Comparison of ENCODE assay signal across 1 cellular context in the genomic region with DNA sequence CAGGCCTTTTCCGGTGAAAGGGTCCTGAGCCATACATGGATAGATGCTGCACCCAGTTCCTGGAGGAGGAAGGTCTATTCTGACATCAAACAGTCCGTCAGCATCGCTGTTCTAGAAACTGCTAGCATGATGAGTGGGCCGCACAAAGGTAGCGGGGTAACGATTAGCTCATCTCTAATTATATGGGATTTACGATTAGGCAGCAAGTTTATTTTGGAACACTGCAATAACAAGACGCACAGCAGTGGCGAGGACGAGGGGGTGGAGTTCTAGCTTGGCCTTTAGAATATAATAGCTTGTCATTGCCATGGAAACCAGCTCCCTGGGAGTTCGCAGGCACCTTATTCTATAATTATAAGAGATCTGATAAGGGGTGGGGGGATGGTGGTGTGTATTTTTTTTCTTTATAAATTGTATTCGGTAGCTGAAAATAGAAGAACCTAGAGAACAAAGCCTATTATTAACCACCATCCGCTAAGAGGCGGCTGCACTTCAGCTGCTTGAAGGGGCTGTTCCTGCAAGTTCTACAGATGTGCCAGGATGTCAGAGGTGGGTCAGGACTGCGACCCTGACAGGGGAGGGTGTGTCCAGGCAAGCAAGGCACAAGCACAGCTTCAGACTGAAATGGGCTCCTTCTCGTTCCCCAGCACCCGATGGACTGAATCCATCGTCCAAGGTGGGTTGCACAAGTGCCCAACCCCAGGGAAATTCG.
TF ChIP-seq lines count a peak whose summit lies in the region.

No MANE protein-coding gene starts in this region.

TF ChIP-seq in HEK293, 187 proteins besides CTCF, POLR2A, EP300 and RAD21 (continued from another document):
- TF ChIP-seq KLF1 (tag by site-specific recombination; IDR thresholded peaks at IDR 0.05) = no peak
- 0 out of 2 replicates have a peak, but pooled peaks have one; percentile 42 for TF ChIP-seq ZBTB17 (tag by site-specific recombination; IDR thresholded peaks at IDR 0.05)
- TF ChIP-seq EGR2 (tag by site-specific recombination; IDR thresholded peaks at IDR 0.05; ENCODE audit: low read depth) = 0 out of 2 replicates have a peak, but pooled peaks have one; percentile 21
- TF ChIP-seq, protein P1, sequence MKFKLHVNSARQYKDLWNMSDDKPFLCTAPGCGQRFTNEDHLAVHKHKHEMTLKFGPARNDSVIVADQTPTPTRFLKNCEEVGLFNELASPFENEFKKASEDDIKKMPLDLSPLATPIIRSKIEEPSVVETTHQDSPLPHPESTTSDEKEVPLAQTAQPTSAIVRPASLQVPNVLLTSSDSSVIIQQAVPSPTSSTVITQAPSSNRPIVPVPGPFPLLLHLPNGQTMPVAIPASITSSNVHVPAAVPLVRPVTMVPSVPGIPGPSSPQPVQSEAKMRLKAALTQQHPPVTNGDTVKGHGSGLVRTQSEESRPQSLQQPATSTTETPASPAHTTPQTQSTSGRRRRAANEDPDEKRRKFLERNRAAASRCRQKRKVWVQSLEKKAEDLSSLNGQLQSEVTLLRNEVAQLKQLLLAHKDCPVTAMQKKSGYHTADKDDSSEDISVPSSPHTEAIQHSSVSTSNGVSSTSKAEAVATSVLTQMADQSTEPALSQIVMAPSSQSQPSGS (tag by site-specific recombination; IDR thresholded peaks at IDR 0.05; ENCODE audit: low read depth) = peak; percentile 51
- TF ChIP-seq ZNF837 (tag by site-specific recombination; IDR thresholded peaks at IDR 0.05) = no peak
- TF ChIP-seq ZNF596 (tag by site-specific recombination; IDR thresholded peaks at IDR 0.05) = no peak
- peak; percentile 98 for TF ChIP-seq OSR2 (tag by site-specific recombination; IDR thresholded peaks at IDR 0.05)
- no peak for TF ChIP-seq ZNF146 (tag by site-specific recombination; IDR thresholded peaks at IDR 0.05)
- TF ChIP-seq ZFP41 (tag by site-specific recombination; IDR thresholded peaks at IDR 0.05; ENCODE audit: borderline replicate concordance) = no peak
- TF ChIP-seq, protein P2, sequence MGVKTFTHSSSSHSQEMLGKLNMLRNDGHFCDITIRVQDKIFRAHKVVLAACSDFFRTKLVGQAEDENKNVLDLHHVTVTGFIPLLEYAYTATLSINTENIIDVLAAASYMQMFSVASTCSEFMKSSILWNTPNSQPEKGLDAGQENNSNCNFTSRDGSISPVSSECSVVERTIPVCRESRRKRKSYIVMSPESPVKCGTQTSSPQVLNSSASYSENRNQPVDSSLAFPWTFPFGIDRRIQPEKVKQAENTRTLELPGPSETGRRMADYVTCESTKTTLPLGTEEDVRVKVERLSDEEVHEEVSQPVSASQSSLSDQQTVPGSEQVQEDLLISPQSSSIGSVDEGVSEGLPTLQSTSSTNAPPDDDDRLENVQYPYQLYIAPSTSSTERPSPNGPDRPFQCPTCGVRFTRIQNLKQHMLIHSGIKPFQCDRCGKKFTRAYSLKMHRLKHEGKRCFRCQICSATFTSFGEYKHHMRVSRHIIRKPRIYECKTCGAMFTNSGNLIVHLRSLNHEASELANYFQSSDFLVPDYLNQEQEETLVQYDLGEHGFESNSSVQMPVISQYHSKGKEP (tag by site-specific recombination; IDR thresholded peaks at IDR 0.05) = peak; percentile 37; the same call in 1 of the 2 replicates
- TF ChIP-seq, protein P3, sequence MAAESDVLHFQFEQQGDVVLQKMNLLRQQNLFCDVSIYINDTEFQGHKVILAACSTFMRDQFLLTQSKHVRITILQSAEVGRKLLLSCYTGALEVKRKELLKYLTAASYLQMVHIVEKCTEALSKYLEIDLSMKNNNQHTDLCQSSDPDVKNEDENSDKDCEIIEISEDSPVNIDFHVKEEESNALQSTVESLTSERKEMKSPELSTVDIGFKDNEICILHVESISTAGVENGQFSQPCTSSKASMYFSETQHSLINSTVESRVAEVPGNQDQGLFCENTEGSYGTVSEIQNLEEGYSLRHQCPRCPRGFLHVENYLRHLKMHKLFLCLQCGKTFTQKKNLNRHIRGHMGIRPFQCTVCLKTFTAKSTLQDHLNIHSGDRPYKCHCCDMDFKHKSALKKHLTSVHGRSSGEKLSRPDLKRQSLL (tag by site-specific recombination; IDR thresholded peaks at IDR 0.05) = no peak
- TF ChIP-seq, protein P4, sequence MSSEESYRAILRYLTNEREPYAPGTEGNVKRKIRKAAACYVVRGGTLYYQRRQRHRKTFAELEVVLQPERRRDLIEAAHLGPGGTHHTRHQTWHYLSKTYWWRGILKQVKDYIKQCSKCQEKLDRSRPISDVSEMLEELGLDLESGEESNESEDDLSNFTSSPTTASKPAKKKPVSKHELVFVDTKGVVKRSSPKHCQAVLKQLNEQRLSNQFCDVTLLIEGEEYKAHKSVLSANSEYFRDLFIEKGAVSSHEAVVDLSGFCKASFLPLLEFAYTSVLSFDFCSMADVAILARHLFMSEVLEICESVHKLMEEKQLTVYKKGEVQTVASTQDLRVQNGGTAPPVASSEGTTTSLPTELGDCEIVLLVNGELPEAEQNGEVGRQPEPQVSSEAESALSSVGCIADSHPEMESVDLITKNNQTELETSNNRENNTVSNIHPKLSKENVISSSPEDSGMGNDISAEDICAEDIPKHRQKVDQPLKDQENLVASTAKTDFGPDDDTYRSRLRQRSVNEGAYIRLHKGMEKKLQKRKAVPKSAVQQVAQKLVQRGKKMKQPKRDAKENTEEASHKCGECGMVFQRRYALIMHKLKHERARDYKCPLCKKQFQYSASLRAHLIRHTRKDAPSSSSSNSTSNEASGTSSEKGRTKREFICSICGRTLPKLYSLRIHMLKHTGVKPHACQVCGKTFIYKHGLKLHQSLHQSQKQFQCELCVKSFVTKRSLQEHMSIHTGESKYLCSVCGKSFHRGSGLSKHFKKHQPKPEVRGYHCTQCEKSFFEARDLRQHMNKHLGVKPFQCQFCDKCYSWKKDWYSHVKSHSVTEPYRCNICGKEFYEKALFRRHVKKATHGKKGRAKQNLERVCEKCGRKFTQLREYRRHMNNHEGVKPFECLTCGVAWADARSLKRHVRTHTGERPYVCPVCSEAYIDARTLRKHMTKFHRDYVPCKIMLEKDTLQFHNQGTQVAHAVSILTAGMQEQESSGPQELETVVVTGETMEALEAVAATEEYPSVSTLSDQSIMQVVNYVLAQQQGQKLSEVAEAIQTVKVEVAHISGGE (tag by site-specific recombination; conservative IDR thresholded peaks at IDR 0.05; ENCODE audit: low read depth) = peak; percentile 21; the same call in 1 of the 2 replicates
- TF ChIP-seq ZNF544 (tag by site-specific recombination; IDR thresholded peaks at IDR 0.05) = no peak
- TF ChIP-seq, protein P5, sequence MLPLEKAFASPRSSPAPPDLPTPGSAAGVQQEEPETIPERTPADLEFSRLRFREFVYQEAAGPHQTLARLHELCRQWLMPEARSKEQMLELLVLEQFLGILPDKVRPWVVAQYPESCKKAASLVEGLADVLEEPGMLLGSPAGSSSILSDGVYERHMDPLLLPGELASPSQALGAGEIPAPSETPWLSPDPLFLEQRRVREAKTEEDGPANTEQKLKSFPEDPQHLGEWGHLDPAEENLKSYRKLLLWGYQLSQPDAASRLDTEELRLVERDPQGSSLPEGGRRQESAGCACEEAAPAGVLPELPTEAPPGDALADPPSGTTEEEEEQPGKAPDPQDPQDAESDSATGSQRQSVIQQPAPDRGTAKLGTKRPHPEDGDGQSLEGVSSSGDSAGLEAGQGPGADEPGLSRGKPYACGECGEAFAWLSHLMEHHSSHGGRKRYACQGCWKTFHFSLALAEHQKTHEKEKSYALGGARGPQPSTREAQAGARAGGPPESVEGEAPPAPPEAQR (tag by site-specific recombination; IDR thresholded peaks at IDR 0.05) = no peak
- TF ChIP-seq ZBTB21 (tag by site-specific recombination; IDR thresholded peaks at IDR 0.05) = peak; percentile 73
- TF ChIP-seq MYNN (tag by site-specific recombination; IDR thresholded peaks at IDR 0.05; ENCODE audit: borderline replicate concordance) = peak; percentile 89
- TF ChIP-seq ZNF404 (tag by site-specific recombination; IDR thresholded peaks at IDR 0.05) = no peak
- no peak for TF ChIP-seq ZNF112 (tag by site-specific recombination; IDR thresholded peaks at IDR 0.05)
- 0 out of 2 replicates have a peak, but pooled peaks have one; percentile 41 for TF ChIP-seq ZNF2 (tag by site-specific recombination; IDR thresholded peaks at IDR 0.05)
- TF ChIP-seq, protein P6, sequence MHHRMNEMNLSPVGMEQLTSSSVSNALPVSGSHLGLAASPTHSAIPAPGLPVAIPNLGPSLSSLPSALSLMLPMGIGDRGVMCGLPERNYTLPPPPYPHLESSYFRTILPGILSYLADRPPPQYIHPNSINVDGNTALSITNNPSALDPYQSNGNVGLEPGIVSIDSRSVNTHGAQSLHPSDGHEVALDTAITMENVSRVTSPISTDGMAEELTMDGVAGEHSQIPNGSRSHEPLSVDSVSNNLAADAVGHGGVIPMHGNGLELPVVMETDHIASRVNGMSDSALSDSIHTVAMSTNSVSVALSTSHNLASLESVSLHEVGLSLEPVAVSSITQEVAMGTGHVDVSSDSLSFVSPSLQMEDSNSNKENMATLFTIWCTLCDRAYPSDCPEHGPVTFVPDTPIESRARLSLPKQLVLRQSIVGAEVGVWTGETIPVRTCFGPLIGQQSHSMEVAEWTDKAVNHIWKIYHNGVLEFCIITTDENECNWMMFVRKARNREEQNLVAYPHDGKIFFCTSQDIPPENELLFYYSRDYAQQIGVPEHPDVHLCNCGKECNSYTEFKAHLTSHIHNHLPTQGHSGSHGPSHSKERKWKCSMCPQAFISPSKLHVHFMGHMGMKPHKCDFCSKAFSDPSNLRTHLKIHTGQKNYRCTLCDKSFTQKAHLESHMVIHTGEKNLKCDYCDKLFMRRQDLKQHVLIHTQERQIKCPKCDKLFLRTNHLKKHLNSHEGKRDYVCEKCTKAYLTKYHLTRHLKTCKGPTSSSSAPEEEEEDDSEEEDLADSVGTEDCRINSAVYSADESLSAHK (tag by site-specific recombination; IDR thresholded peaks at IDR 0.05) = peak; percentile 100
- no peak for TF ChIP-seq ZNF707 (tag by site-specific recombination; IDR thresholded peaks at IDR 0.05)
- TF ChIP-seq ZXDB (tag by site-specific recombination; IDR thresholded peaks at IDR 0.05) = no peak
- no peak for TF ChIP-seq ZNF416 (tag by site-specific recombination; IDR thresholded peaks at IDR 0.05)
- TF ChIP-seq ZNF654 (tag by site-specific recombination; IDR thresholded peaks at IDR 0.05; ENCODE audit: low read depth) = no peak
- TF ChIP-seq, protein P7, sequence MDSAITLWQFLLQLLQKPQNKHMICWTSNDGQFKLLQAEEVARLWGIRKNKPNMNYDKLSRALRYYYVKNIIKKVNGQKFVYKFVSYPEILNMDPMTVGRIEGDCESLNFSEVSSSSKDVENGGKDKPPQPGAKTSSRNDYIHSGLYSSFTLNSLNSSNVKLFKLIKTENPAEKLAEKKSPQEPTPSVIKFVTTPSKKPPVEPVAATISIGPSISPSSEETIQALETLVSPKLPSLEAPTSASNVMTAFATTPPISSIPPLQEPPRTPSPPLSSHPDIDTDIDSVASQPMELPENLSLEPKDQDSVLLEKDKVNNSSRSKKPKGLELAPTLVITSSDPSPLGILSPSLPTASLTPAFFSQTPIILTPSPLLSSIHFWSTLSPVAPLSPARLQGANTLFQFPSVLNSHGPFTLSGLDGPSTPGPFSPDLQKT (IDR thresholded peaks at IDR 0.05; ENCODE audit: borderline replicate concordance, low read depth, low read length) = no peak
- TF ChIP-seq, protein P8, sequence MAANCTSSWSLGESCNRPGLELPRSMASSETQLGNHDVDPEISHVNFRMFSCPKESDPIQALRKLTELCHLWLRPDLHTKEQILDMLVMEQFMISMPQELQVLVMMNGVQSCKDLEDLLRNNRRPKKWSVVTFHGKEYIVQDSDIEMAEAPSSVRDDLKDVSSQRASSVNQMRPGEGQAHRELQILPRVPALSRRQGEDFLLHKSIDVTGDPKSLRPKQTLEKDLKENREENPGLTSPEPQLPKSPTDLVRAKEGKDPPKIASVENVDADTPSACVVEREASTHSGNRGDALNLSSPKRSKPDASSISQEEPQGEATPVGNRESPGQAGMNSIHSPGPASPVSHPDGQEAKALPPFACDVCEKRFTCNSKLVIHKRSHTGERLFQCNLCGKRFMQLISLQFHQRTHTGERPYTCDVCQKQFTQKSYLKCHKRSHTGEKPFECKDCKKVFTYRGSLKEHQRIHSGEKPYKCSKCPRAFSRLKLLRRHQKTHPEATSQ (tag by site-specific recombination; IDR thresholded peaks at IDR 0.05) = no peak
- TF ChIP-seq, protein P9, sequence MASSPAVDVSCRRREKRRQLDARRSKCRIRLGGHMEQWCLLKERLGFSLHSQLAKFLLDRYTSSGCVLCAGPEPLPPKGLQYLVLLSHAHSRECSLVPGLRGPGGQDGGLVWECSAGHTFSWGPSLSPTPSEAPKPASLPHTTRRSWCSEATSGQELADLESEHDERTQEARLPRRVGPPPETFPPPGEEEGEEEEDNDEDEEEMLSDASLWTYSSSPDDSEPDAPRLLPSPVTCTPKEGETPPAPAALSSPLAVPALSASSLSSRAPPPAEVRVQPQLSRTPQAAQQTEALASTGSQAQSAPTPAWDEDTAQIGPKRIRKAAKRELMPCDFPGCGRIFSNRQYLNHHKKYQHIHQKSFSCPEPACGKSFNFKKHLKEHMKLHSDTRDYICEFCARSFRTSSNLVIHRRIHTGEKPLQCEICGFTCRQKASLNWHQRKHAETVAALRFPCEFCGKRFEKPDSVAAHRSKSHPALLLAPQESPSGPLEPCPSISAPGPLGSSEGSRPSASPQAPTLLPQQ (tag by site-specific recombination; IDR thresholded peaks at IDR 0.05) = no peak; the same call in 1 of the 2 replicates
